In the genomic region with DNA sequence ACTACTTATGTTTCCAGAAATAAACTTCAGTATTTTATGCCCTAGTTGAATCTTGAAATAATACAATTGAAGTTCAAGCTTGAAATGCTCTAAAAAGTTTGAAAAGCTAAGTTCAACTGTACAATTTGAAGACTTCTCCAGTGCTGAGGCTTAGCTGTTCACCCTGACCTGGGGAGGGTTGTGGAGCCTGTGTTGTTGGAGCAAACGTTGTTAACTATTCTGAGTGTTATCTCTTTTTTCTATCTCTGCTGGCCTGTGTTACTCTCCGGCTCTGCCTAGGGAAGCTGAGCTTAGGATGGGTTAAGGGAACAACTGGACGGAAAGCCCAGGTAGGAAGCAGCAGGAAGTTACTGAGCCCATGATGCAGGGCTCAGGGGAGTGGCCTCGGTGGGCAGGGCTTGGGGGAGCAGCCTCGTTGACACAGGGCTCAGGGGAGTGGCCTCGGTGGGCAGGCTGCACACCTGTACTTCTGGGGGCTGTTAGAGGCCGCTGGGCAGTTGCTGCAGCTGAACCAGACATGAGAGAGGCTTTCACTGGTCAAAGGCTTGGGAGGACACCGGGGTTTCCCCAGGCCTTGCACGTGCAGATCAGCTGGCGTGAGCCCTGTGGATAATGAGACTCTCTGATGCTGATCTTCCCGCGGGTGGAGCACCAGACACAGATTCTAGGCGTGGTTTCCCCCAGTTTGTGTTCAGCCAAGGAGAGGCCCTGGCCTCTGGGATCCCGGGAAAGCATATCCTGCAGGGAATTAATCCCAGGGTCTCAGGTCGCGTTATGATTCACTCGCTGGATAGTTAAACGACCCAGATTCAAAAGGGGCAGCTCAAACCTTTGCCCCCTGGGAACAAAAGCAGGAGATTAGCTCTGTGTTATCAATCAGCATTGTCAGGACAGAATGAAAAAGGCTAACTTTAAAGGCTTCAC, we compare ENCODE assay signal across 12 cellular contexts. TPM values are rescaled to one million over a fixed set of nuclear protein-coding genes. Genes with fewer than 3 reads are reported as not detected.
DNase-seq lines count a peak whose midpoint lies in the region; ATAC-seq, FAIRE-seq and TF ChIP-seq lines count a peak whose summit lies in the region.
"Had no signal": no experiment of that assay in that cellular context is flagged by ENCODE, and none has a peak within 500 bp of the region (broad histone marks: within the 10 kb centered on the region; RNA-seq: fewer than 3 reads in every experiment).

No MANE protein-coding gene starts in this region.

- no peak for TF ChIP-seq RAD21 in H1 (IDR thresholded peaks at IDR 0.05 in 1 of 2, conservative IDR thresholded peaks at IDR 0.05 in 1 of 2; ENCODE audit: low read depth in 2 of 2, low read length in 2 of 2)

- H4K91ac ChIP-seq in H1 (replicated peaks; ENCODE audit: insufficient read length, low read length) = no peak overlapping the region

- peak; percentile 32 for FAIRE-seq in H1 (lab: Jason Lieb, UNC)
- FAIRE-seq: D721Med had no signal

- no peak for TF ChIP-seq POLR2A in H1 (IDR thresholded peaks at IDR 0.05; ENCODE audit: control extremely low read depth in 1 of 2, low read depth in 2 of 2, low read length in 2 of 2)

- H3F3A ChIP-seq in GM23338 (replicated peaks; ENCODE audit: low read depth) = no peaks in the 10 kb centered on the region

- peak overlapping the region; percentile 43; the same call in 1 of the 2 replicates for H3K18ac ChIP-seq in H1 (ENCODE audit: extremely low read depth, low read length)

- no peak overlapping the region for H3K9ac ChIP-seq in H1 (replicated peaks in 1 of 4; ENCODE audit: extremely low read depth in 1 of 4, low read depth in 3 of 4, low read length in 3 of 4)

- ATAC-seq in GM23338 = peak; percentile 98
- no peak for ATAC-seq in GM21825 (IDR thresholded peaks at IDR 0.05; ENCODE audit: unreplicated experiment)
- ATAC-seq in HG03571 (IDR thresholded peaks at IDR 0.05; ENCODE audit: unreplicated experiment) = no peak
- no peak for ATAC-seq in left cardiac atrium

- no peak for TF ChIP-seq EP300 in H1 (IDR thresholded peaks at IDR 0.05; ENCODE audit: borderline replicate concordance in 1 of 2, low read depth in 2 of 2, low read length in 2 of 2)

- POLR2A ChIA-PET in H1 (lab: Charles Lee; ENCODE audit: partially characterized antibody) = interaction anchor here (0.8 kb wide), 1 partner anchor 733 kb away, joined by 3 read pairs; no protein-coding TSS in a partner anchor

- H3K4me3 Mint-ChIP-seq in GM23338 (no peak overlapping the region), osteocyte (ENCODE audit: unreplicated experiment) (no peak overlapping the region)

- H3K79me2 ChIP-seq in GM23338 (replicated peaks; ENCODE audit: insufficient read depth) (no peaks in the 10 kb centered on the region), H1 (ENCODE audit: control insufficient read depth in 1 of 2, insufficient read depth in 2 of 2, low read length in 2 of 2) (no peaks in the 10 kb centered on the region)

- H3K4me3 ChIP-seq in GM23338 (no peak overlapping the region), H1 (ENCODE audit: extremely low read depth in 1 of 4, insufficient read depth in 2 of 4, low read depth in 3 of 4, low read length in 4 of 4) (no peak overlapping the region)
- H3K4me3 ChIP-seq: heart right ventricle had no signal

- H2BK12ac ChIP-seq in H1 (ENCODE audit: low read depth, low read length) = no peak overlapping the region

- H3K56ac ChIP-seq in H1 (replicated peaks; ENCODE audit: insufficient read length, low read depth, low read length) = no peak overlapping the region

- peak overlapping the region; percentile 18; the same call in 1 of the 2 replicates for H2BK15ac ChIP-seq in H1 (ENCODE audit: low read length)

- no peak overlapping the region for H2BK120ac ChIP-seq in H1 (replicated peaks; ENCODE audit: low read depth, low read length)

- H3K23ac ChIP-seq in H1 (ENCODE audit: insufficient read length) = no peak overlapping the region

- peaks cover 9% of the 10 kb centered on the region for H3K4me1 Mint-ChIP-seq in GM23338
- no peaks in the 10 kb centered on the region for H3K4me1 Mint-ChIP-seq in osteocyte (ENCODE audit: unreplicated experiment)

- intact Hi-C loops in left cardiac atrium (cut with DNase I) = no loop called here

- TF ChIP-seq CTCF in GM23338 (conservative IDR thresholded peaks at IDR 0.05; ENCODE audit: low read depth in 2 of 2) (no peak), H1 (IDR thresholded peaks at IDR 0.05; ENCODE audit: control extremely low read depth in 1 of 3, insufficient read depth in 1 of 3, low read depth in 1 of 3, low read length in 3 of 3) (no peak), osteocyte (IDR thresholded peaks at IDR 0.05) (no peak)

- H3K4me2 ChIP-seq in GM23338 (no peak overlapping the region; the same call in 1 of the 2 replicates), H1 (ENCODE audit: insufficient read depth in 1 of 2, low read depth in 2 of 2, low read length in 2 of 2) (peak overlapping the region in 1 of 2 experiments; percentile 31; a peak in 1 of 4 replicates)

- peaks cover 7% of the 10 kb centered on the region; the same call in 1 of the 2 replicates for H3K4me1 ChIP-seq in GM23338 (ENCODE audit: insufficient read depth)
- peaks cover 0 to 9% (median 3%) of the 10 kb centered on the region in 4 experiments; a peak in 4 of 7 replicates for H3K4me1 ChIP-seq in H1 (replicated peaks in 1 of 4; ENCODE audit: control insufficient read depth in 3 of 4, insufficient read depth in 4 of 4, low read length in 3 of 4)
- H3K4me1 ChIP-seq: heart right ventricle had no signal

- H3K14ac ChIP-seq in H1 (ENCODE audit: insufficient read length) = no peak overlapping the region

- H4K20me1 ChIP-seq in GM23338 (replicated peaks; ENCODE audit: insufficient read depth) = no peaks in the 10 kb centered on the region
- H4K20me1 ChIP-seq in H1 (replicated peaks in 1 of 2; ENCODE audit: control insufficient read depth in 1 of 2, insufficient read depth in 2 of 2, low read length in 2 of 2) = no peaks in the 10 kb centered on the region

- peak; percentile 65 for DNase-seq in GM23338 (ENCODE audit: low spot score)
- DNase-seq in NCI-H526 treated with DMSO at 0.1 percent for 48 hours (lab: John Stamatoyannopoulos, UW) = peak; percentile 48
- DNase-seq in H1 (ENCODE audit: low read depth in 1 of 2, low spot score in 2 of 2) = peak in 1 of 2 experiments; percentile 76
- DNase-seq in osteocyte (ENCODE audit: extremely low spot score, unreplicated experiment) = peak; percentile 76
- DNase-seq in left cardiac atrium = no peak
- DNase-seq: activated CD4-positive, alpha-beta T cell treated with anti-CD3 and anti-CD28 coated beads, Interleukin-2, amount 50 U/mL, for 1 hour; heart right ventricle; NCI-H2081 treated with DMSO at 0.1 percent for 48 hours; SIG-M5 had no signal

- H2BK20ac ChIP-seq in H1 (ENCODE audit: low read length) = 0 out of 2 replicates have a peak overlapping the region, but pooled peaks have one; percentile 32

- no peak overlapping the region for H3K27ac ChIP-seq in GM23338 (ENCODE audit: low read depth)
- no peak overlapping the region for H3K27ac ChIP-seq in H1 (ENCODE audit: low read depth, low read length)
- H3K27ac ChIP-seq: heart right ventricle had no signal

- H3K23me2 ChIP-seq in H1 (ENCODE audit: low read depth, low read length) = no peaks in the 10 kb centered on the region

- no peaks in the 10 kb centered on the region for H3K36me3 ChIP-seq in GM23338 (ENCODE audit: insufficient read depth)
- H3K36me3 ChIP-seq in H1 (ENCODE audit: control insufficient read depth in 2 of 4, insufficient read depth in 4 of 4, low read length in 3 of 4) = no peaks in the 10 kb centered on the region
- H3K36me3 ChIP-seq: heart right ventricle had no signal

- H4K5ac ChIP-seq in H1 (ENCODE audit: insufficient read length, low read depth, low read length) = no peak overlapping the region

- H2AK5ac ChIP-seq in H1 (ENCODE audit: low read depth, low read length) = no peak overlapping the region

- WGBS in H1 (ENCODE audit: extremely low coverage in 1 of 2, insufficient coverage in 1 of 2, insufficient read length in 1 of 2, insufficient replicate concordance in 2 of 2, low coverage in 1 of 2, low lambda C conversion rate in 2 of 2, missing lambda C conversion rate in 1 of 2), 2 experiments = 56% methylated on average over 18 of the region's 18 CpGs; no CpG with 5 or more reads in 1 of the 2 experiments

- H3K36me3 Mint-ChIP-seq in GM23338 (ENCODE audit: low read depth) = peaks cover 4% of the 10 kb centered on the region; the same call in 1 of the 3 replicates
- H3K36me3 Mint-ChIP-seq in osteocyte (ENCODE audit: unreplicated experiment) = no peaks in the 10 kb centered on the region

- H3K27me3 ChIP-seq in GM23338 (ENCODE audit: insufficient read depth) (no peaks in the 10 kb centered on the region), H1 (replicated peaks in 1 of 4; ENCODE audit: control insufficient read depth in 3 of 4, extremely low read depth in 1 of 4, insufficient read depth in 3 of 4, low read length in 3 of 4) (peaks cover 0 to 3% (median 0%) of the 10 kb centered on the region in 4 experiments; a peak in 1 of 7 replicates)

- H2AFZ ChIP-seq in GM23338 (peak overlapping the region; percentile 87; the same call in 1 of the 2 replicates), H1 (ENCODE audit: low read length) (peak overlapping the region; percentile 95)

- peaks cover 4 to 7% of the 10 kb centered on the region in 2 experiments; a peak in 2 of 4 replicates for H3K9me3 ChIP-seq in H1 (ENCODE audit: insufficient read depth in 2 of 2, low read depth in 1 of 2, low read length in 1 of 2)

- CTCF ChIA-PET in H1 (lab: Charles Lee; ENCODE audit: partially characterized antibody) = interaction anchor here (3.6 to 4.0 kb wide), 2 partner anchors 20 to 22 kb away, joined by 17 read pairs; no protein-coding TSS in a partner anchor

- H3K9me2 ChIP-seq in GM23338 (ENCODE audit: insufficient read depth) = no peaks in the 10 kb centered on the region

- no peak overlapping the region for H4K8ac ChIP-seq in H1 (ENCODE audit: extremely low read depth, insufficient read depth, low read length)

- H2BK5ac ChIP-seq in H1 (ENCODE audit: low read depth, low read length) = no peak overlapping the region

- H3K27ac Mint-ChIP-seq in GM23338 = no peak overlapping the region
- no peak overlapping the region for H3K27ac Mint-ChIP-seq in osteocyte (ENCODE audit: unreplicated experiment)

- no peaks in the 10 kb centered on the region for H3K79me1 ChIP-seq in H1 (ENCODE audit: low read depth, low read length)

- peaks cover 4% of the 10 kb centered on the region; the same call in 2 of the 3 replicates for H3K9me3 Mint-ChIP-seq in GM23338
- peaks cover 5% of the 10 kb centered on the region for H3K9me3 Mint-ChIP-seq in osteocyte (ENCODE audit: unreplicated experiment)

- H3K4ac ChIP-seq in H1 (replicated peaks; ENCODE audit: insufficient read length, low read depth, low read length) = no peak overlapping the region

- H3K27me3 Mint-ChIP-seq in GM23338 (ENCODE audit: insufficient read depth, low read depth, poor library complexity) (peaks cover 15% of the 10 kb centered on the region), osteocyte (ENCODE audit: unreplicated experiment) (peaks cover 15% of the 10 kb centered on the region)

RNA-seq across cellular contexts. Expression of a gene that starts 58.9 kb away (rescaled TPM):
- 7.6 and 11.7 TPM in 2 replicates for total RNA-seq in GM23338 (2014; rRNA removed; shearing (Covaris generic))
- polyA plus RNA-seq in GM23338 (2016; fragmentation: Nextera tagmentation; extraction: Ambion mirVana) (8.5 and 8.6 TPM in 2 replicates), H1 (2011; rRNA removed) (25.6 and 27.3 TPM in 2 replicates)
- total RNA-seq in H1 (2021; fragmentation: NEBNext Ultra II Directional; extraction: Animal tissue kit (Norgen Biotek cat#: 25700)) = 11.2 and 12.2 TPM in 2 replicates
- polyA plus RNA-seq in H1 (2011; cell fraction: cytosol; rRNA removed) = 29.5 TPM
- 41.8 TPM for polyA plus RNA-seq in H1 (2011; cell fraction: nucleus; rRNA removed)
- polyA plus RNA-seq in H1 (2012, experiment 1 of 2) = 13.9 to 19.1 TPM (median 15.5 TPM) in 4 replicates
- 4.3 TPM for polyA plus RNA-seq in H1 (2012, experiment 2 of 2)
- polyA plus RNA-seq in H1 (2013, experiment 1 of 2) = 10.4 TPM
- 10.1 TPM for polyA plus RNA-seq in H1 (2013, experiment 2 of 2)
- polyA minus RNA-seq in H1 (2011; rRNA and poly(A)+ RNA removed) = 12.0 and 13.1 TPM in 2 replicates
- 5.2 TPM for polyA minus RNA-seq in H1 (2011; cell fraction: cytosol; rRNA and poly(A)+ RNA removed)
- polyA minus RNA-seq in H1 (2011; cell fraction: nucleus; rRNA and poly(A)+ RNA removed) = 14.8 TPM
- total RNA-seq in osteocyte (34.6 and 39.9 TPM in 2 replicates), left cardiac atrium (10 to 100 TPM; 10.5 to 11.3 TPM)

RNA-seq across cellular contexts. Expression of a gene that starts 59.0 kb away (rescaled TPM):
- 2.8 and 3.3 TPM in 2 replicates for total RNA-seq in GM23338 (2014; rRNA removed; shearing (Covaris generic))
- polyA plus RNA-seq in GM23338 (2016; fragmentation: Nextera tagmentation; extraction: Ambion mirVana) (1.6 and 4.4 TPM in 2 replicates), H1 (2011; rRNA removed) (0.48 and 0.74 TPM in 2 replicates)
- 1.6 and 1.8 TPM in 2 replicates for total RNA-seq in H1 (2021; fragmentation: NEBNext Ultra II Directional; extraction: Animal tissue kit (Norgen Biotek cat#: 25700))
- polyA plus RNA-seq in H1 (2011; cell fraction: cytosol; rRNA removed) = 1.9 TPM
- polyA plus RNA-seq in H1 (2011; cell fraction: nucleus; rRNA removed) = 0.84 TPM
- 0.64 to 1.9 TPM (median 1.0 TPM) in 4 replicates for polyA plus RNA-seq in H1 (2012, experiment 1 of 2)
- 0.08 TPM for polyA plus RNA-seq in H1 (2012, experiment 2 of 2)
- 3.5 TPM for polyA plus RNA-seq in H1 (2013, experiment 1 of 2)
- polyA plus RNA-seq in H1 (2013, experiment 2 of 2) = 3.1 TPM
- 0.38 and 0.71 TPM in 2 replicates for polyA minus RNA-seq in H1 (2011; rRNA and poly(A)+ RNA removed)
- polyA minus RNA-seq in H1 (2011; cell fraction: cytosol; rRNA and poly(A)+ RNA removed) = 0.73 TPM
- 2.4 TPM for polyA minus RNA-seq in H1 (2011; cell fraction: nucleus; rRNA and poly(A)+ RNA removed)
- total RNA-seq in osteocyte (1.4 and 3.0 TPM in 2 replicates), left cardiac atrium (1 to 10 TPM in 1 of 2 donors, under 1 TPM in 1; 0.59 to 1.1 TPM)
